Comparison of ENCODE assay signal across 11 cellular contexts in the genomic region with DNA sequence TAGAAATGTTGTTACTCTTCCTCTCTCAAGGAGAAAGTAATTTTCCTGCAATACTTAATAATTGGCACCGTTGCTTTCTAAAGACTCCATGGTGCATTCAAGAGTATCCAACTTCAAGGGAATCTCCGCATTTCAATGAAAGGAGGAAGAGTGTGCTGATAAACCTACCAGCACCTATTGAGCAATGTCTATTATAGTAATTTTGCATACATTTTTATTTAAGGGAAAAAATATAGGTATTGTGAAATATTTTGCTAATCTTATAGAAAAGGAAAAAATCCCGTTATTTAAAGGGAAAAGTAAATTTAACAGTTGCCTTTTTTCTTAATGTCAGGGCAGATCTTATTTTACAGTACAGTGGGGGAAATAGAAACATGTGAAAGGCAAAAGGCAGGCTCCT. TPM values are rescaled to one million over a fixed set of nuclear protein-coding genes. Genes with fewer than 3 reads are reported as not detected.
DNase-seq lines count a peak whose midpoint lies in the region; ATAC-seq and TF ChIP-seq lines count a peak whose summit lies in the region.
"Had no signal": no experiment of that assay in that cellular context is flagged by ENCODE, and none has a peak within 500 bp of the region (broad histone marks: within the 10 kb centered on the region; RNA-seq: fewer than 3 reads in every experiment).

No MANE protein-coding gene starts in this region.

- WGBS in SK-N-SH (ENCODE audit: low lambda C conversion rate): 54% methylated on average over 3 of the region's 3 CpGs

- no peak for TF ChIP-seq EP300 in SK-N-SH (IDR thresholded peaks at IDR 0.05; ENCODE audit: borderline replicate concordance in 1 of 2, low read depth in 1 of 2, low read length in 1 of 2)

- H3K4me3 Mint-ChIP-seq in activated naive CD4-positive, alpha-beta T cell treated with anti-CD3 and anti-CD28 coated beads for 36 hours: peak overlapping the region; percentile 94
- H3K4me3 Mint-ChIP-seq in activated T-helper 17 cell treated with anti-CD3 and anti-CD28 coated beads, Interleukin-2, amount 50 U/mL, for 72 hours: peak overlapping the region; percentile 97

- TF ChIP-seq RAD21 in SK-N-SH (IDR thresholded peaks at IDR 0.05; ENCODE audit: low read length): no peak

- H3K4me1 Mint-ChIP-seq in activated naive CD4-positive, alpha-beta T cell treated with anti-CD3 and anti-CD28 coated beads for 36 hours (ENCODE audit: low read depth): peaks cover 21% of the 10 kb centered on the region
- peaks cover 15% of the 10 kb centered on the region for H3K4me1 Mint-ChIP-seq in activated T-helper 17 cell treated with anti-CD3 and anti-CD28 coated beads, Interleukin-2, amount 50 U/mL, for 72 hours

- no peaks in the 10 kb centered on the region for H3K79me2 ChIP-seq in SK-N-SH (ENCODE audit: insufficient read depth)
- H3K79me2 ChIP-seq: parathyroid adenoma had no signal

- H3K27ac ChIP-seq in lower lobe of right lung (peak overlapping the region; percentile 88), uterus (peak overlapping the region; percentile 86 to 90), SK-N-SH (ENCODE audit: low read depth in 2 of 2, low read length in 1 of 2) (no peak overlapping the region)

- H3K4me3 ChIP-seq in lower lobe of right lung: no peak overlapping the region
- no peak overlapping the region for H3K4me3 ChIP-seq in uterus
- no peak overlapping the region for H3K4me3 ChIP-seq in SK-N-SH (ENCODE audit: low read depth in 2 of 2, low read length in 1 of 2)

- no peak for DNase-seq in activated naive CD4-positive, alpha-beta T cell treated with anti-CD3 and anti-CD28 coated beads for 36 hours
- no peak for DNase-seq in activated naive CD4-positive, alpha-beta T cell (lab: John Stamatoyannopoulos, UW)
- DNase-seq in lower lobe of right lung (no peak), uterus (no peak), sciatic nerve (ENCODE audit: low spot score) (no peak), SK-N-SH (no peak)
- DNase-seq: NCI-H748 treated with DMSO at 0.1 percent for 48 hours had no signal

- H3K36me3 Mint-ChIP-seq in activated naive CD4-positive, alpha-beta T cell treated with anti-CD3 and anti-CD28 coated beads for 36 hours (ENCODE audit: low read depth): peaks cover 10% of the 10 kb centered on the region
- peaks cover 94% of the 10 kb centered on the region for H3K36me3 Mint-ChIP-seq in activated T-helper 17 cell treated with anti-CD3 and anti-CD28 coated beads, Interleukin-2, amount 50 U/mL, for 72 hours (ENCODE audit: low read depth)

- H3K9me3 Mint-ChIP-seq in activated naive CD4-positive, alpha-beta T cell treated with anti-CD3 and anti-CD28 coated beads for 36 hours: no peaks in the 10 kb centered on the region
- H3K9me3 Mint-ChIP-seq in activated T-helper 17 cell treated with anti-CD3 and anti-CD28 coated beads, Interleukin-2, amount 50 U/mL, for 72 hours: no peaks in the 10 kb centered on the region

- CTCF ChIA-PET in activated naive CD4-positive, alpha-beta T cell treated with anti-CD3 and anti-CD28 coated beads for 36 hours (lab: Charles Lee): interaction anchor here (1.0 kb wide), 1 partner anchor 11 kb away, joined by 5 read pairs; no protein-coding TSS in a partner anchor
- CTCF ChIA-PET in SK-N-SH (lab: Yijun Ruan, JAX): interaction anchor here (2.0 kb wide), 1 partner anchor 10 kb away, joined by 6 read pairs; no protein-coding TSS in a partner anchor

- no peaks in the 10 kb centered on the region for H3K9me2 ChIP-seq in SK-N-SH

- H3K9me3 ChIP-seq in lower lobe of right lung (no peaks in the 10 kb centered on the region), uterus (no peaks in the 10 kb centered on the region), SK-N-SH (no peaks in the 10 kb centered on the region)
- H3K9me3 ChIP-seq: HAP-1 had no signal

- no peak for TF ChIP-seq CTCF in lower lobe of right lung (IDR thresholded peaks at IDR 0.05)
- no peak for TF ChIP-seq CTCF in uterus (IDR thresholded peaks at IDR 0.05)
- no peak for TF ChIP-seq CTCF in SK-N-SH (IDR thresholded peaks at IDR 0.05)

- peaks cover 9% of the 10 kb centered on the region for H3F3A ChIP-seq in SK-N-SH (replicated peaks; ENCODE audit: insufficient read depth)

- H3K27ac Mint-ChIP-seq in activated naive CD4-positive, alpha-beta T cell treated with anti-CD3 and anti-CD28 coated beads for 36 hours: peak overlapping the region; percentile 90
- peak overlapping the region; percentile 96 for H3K27ac Mint-ChIP-seq in activated T-helper 17 cell treated with anti-CD3 and anti-CD28 coated beads, Interleukin-2, amount 50 U/mL, for 72 hours

- no peak for ATAC-seq in activated T-helper 17 cell treated with anti-CD3 and anti-CD28 coated beads, Interleukin-2, amount 50 U/mL, for 72 hours (replicated peaks)
- ATAC-seq in lower lobe of right lung (no peak), sciatic nerve (no peak), HG02885 (IDR thresholded peaks at IDR 0.05; ENCODE audit: poor library complexity, unreplicated experiment) (no peak)

- intact Hi-C loops in activated naive CD4-positive, alpha-beta T cell treated with anti-CD3 and anti-CD28 coated beads for 36 hours (cut with micrococcal nuclease): loop anchor here (5.0 kb wide), 1 partner anchor 213 kb away; a partner anchor contains a TSS
- intact Hi-C loops in lower lobe of right lung (cut with DNase I): no loop called here
- intact Hi-C loops in uterus (cut with DNase I; ENCODE audit: low total_unique reads): no loop called here
- intact Hi-C loops in sciatic nerve (cut with DNase I): no loop called here

- TF ChIP-seq POLR2A in uterus (IDR thresholded peaks at IDR 0.05): no peak

- H2AFZ ChIP-seq in SK-N-SH (ENCODE audit: low read depth): no peak overlapping the region

- H3K4me2 ChIP-seq in SK-N-SH: no peak overlapping the region

- H4K20me1 ChIP-seq in SK-N-SH (ENCODE audit: insufficient read depth): no peaks in the 10 kb centered on the region

- no peaks in the 10 kb centered on the region for H3K27me3 Mint-ChIP-seq in activated naive CD4-positive, alpha-beta T cell treated with anti-CD3 and anti-CD28 coated beads for 36 hours (ENCODE audit: low read depth)
- no peaks in the 10 kb centered on the region for H3K27me3 Mint-ChIP-seq in activated T-helper 17 cell treated with anti-CD3 and anti-CD28 coated beads, Interleukin-2, amount 50 U/mL, for 72 hours

- H3K36me3 ChIP-seq in lower lobe of right lung: peaks cover 58% of the 10 kb centered on the region
- H3K36me3 ChIP-seq in uterus: no peaks in the 10 kb centered on the region
- peaks cover 23 to 37% of the 10 kb centered on the region in 2 experiments for H3K36me3 ChIP-seq in SK-N-SH (replicated peaks in 1 of 2; ENCODE audit: control insufficient read depth in 1 of 2, insufficient read depth in 2 of 2, low read length in 1 of 2)
- H3K36me3 ChIP-seq: HAP-1 had no signal

- H3K9ac ChIP-seq in SK-N-SH: no peak overlapping the region
- H3K9ac ChIP-seq: parathyroid adenoma had no signal

- POLR2A ChIA-PET in SK-N-SH (lab: Yijun Ruan, JAX): no interaction called here

- peaks cover 25% of the 10 kb centered on the region for H3K4me1 ChIP-seq in lower lobe of right lung
- H3K4me1 ChIP-seq in uterus: no peaks in the 10 kb centered on the region
- no peaks in the 10 kb centered on the region for H3K4me1 ChIP-seq in SK-N-SH (ENCODE audit: control insufficient read depth in 1 of 2, insufficient read depth in 2 of 2, low read depth in 1 of 2, low read length in 1 of 2)
- H3K4me1 ChIP-seq: parathyroid adenoma had no signal

- H3K27me3 ChIP-seq in lower lobe of right lung (ENCODE audit: low read depth): no peaks in the 10 kb centered on the region
- no peaks in the 10 kb centered on the region for H3K27me3 ChIP-seq in uterus
- no peaks in the 10 kb centered on the region for H3K27me3 ChIP-seq in SK-N-SH (ENCODE audit: insufficient read depth)

TF ChIP-seq in SK-N-SH, 30 proteins besides CTCF, POLR2A, EP300 and RAD21 (continues in another document):
- TF ChIP-seq TEAD4 (IDR thresholded peaks at IDR 0.05; ENCODE audit: borderline replicate concordance, insufficient read depth) (no peak), JUND (IDR thresholded peaks at IDR 0.05) (no peak), TAF1 (IDR thresholded peaks at IDR 0.05; ENCODE audit: borderline replicate concordance, low read depth, low read length) (no peak)

RNA-seq across cellular contexts. Expression of a gene that starts 1.1 kb away (rescaled TPM):
- total RNA-seq in activated naive CD4-positive, alpha-beta T cell treated with anti-CD3 and anti-CD28 coated beads for 36 hours: 1 to 10 TPM; 5.8 to 7.1 TPM
- 10 to 100 TPM in 1 of 2 donors, 1 to 10 TPM in 1; 9.5 to 28.4 TPM for total RNA-seq in activated T-helper 17 cell treated with anti-CD3 and anti-CD28 coated beads, Interleukin-2, amount 50 U/mL, for 72 hours
- 17.9 TPM for total RNA-seq in lower lobe of right lung
- total RNA-seq in uterus: 10 to 100 TPM in 2 of 4 donors, 1 to 10 TPM in 2; 2.3 to 20.7 (median 11.9) TPM
- 25.5 TPM for total RNA-seq in sciatic nerve
- polyA plus RNA-seq in SK-N-SH (2012; rRNA removed): 0.03 and 0.12 TPM in 2 replicates
- polyA plus RNA-seq in SK-N-SH (2012; cell fraction: cytosol; rRNA removed): 0.01 TPM in 1 of 2 replicates, not detected in the other
- polyA plus RNA-seq in SK-N-SH (2012; cell fraction: nucleus; rRNA removed): 0.32 and 0.42 TPM in 2 replicates

RNA-seq across cellular contexts. Expression of a gene that starts 17.8 kb away (rescaled TPM):
- not detected for total RNA-seq in activated naive CD4-positive, alpha-beta T cell treated with anti-CD3 and anti-CD28 coated beads for 36 hours
- total RNA-seq in activated T-helper 17 cell treated with anti-CD3 and anti-CD28 coated beads, Interleukin-2, amount 50 U/mL, for 72 hours: 1 to 10 TPM in 1 of 2 donors, not detected in 1; 1.1 TPM
- total RNA-seq in lower lobe of right lung (not detected), uterus (not detected), sciatic nerve (0.62 TPM)
- polyA plus RNA-seq in SK-N-SH (2012; rRNA removed): not detected in 2 replicates
- 0.07 TPM in 1 of 2 replicates, not detected in the other for polyA plus RNA-seq in SK-N-SH (2012; cell fraction: cytosol; rRNA removed)
- 0.14 and 0.15 TPM in 2 replicates for polyA plus RNA-seq in SK-N-SH (2012; cell fraction: nucleus; rRNA removed)

RNA-seq across cellular contexts. Expression of a gene that starts 23.2 kb away (rescaled TPM):
- total RNA-seq in activated naive CD4-positive, alpha-beta T cell treated with anti-CD3 and anti-CD28 coated beads for 36 hours: 1,000 to 10,000 TPM; 6,253 to 7,820 TPM
- total RNA-seq in activated T-helper 17 cell treated with anti-CD3 and anti-CD28 coated beads, Interleukin-2, amount 50 U/mL, for 72 hours: 1,000 to 10,000 TPM; 5,691 to 6,034 TPM
- total RNA-seq in lower lobe of right lung (8,279 TPM), uterus (1,000 to 10,000 TPM in 1 of 4 donors, not detected in 3; 2,193 TPM), sciatic nerve (9,260 TPM)
- not detected in 2 replicates for polyA plus RNA-seq in SK-N-SH (2012; rRNA removed)
- not detected in 2 replicates for polyA plus RNA-seq in SK-N-SH (2012; cell fraction: cytosol; rRNA removed)
- polyA plus RNA-seq in SK-N-SH (2012; cell fraction: nucleus; rRNA removed): not detected in 2 replicates

RNA-seq across cellular contexts. Expression of a gene that starts 39.6 kb away (rescaled TPM):
- 10 to 100 TPM; 62.1 to 66.8 TPM for total RNA-seq in activated naive CD4-positive, alpha-beta T cell treated with anti-CD3 and anti-CD28 coated beads for 36 hours
- 10 to 100 TPM; 47.2 to 83.1 TPM for total RNA-seq in activated T-helper 17 cell treated with anti-CD3 and anti-CD28 coated beads, Interleukin-2, amount 50 U/mL, for 72 hours
- total RNA-seq in lower lobe of right lung (93.3 TPM), uterus (100 to 1,000 TPM in 1 of 4 donors, 10 to 100 TPM in 3; 30.0 to 126 (median 67.2) TPM), sciatic nerve (86.1 TPM)
- polyA plus RNA-seq in SK-N-SH (2012; rRNA removed): 41.4 and 62.5 TPM in 2 replicates
- 45.4 and 53.2 TPM in 2 replicates for polyA plus RNA-seq in SK-N-SH (2012; cell fraction: cytosol; rRNA removed)
- polyA plus RNA-seq in SK-N-SH (2012; cell fraction: nucleus; rRNA removed): 21.3 and 40.4 TPM in 2 replicates

Comparison
In these comparisons a context has a peak if more than half of its experiments do, and no peak if none do; other contexts are left out.
1. H3K27ac ChIP-seq: peak in lower lobe of right lung (single experiment) and uterus (2 of 2); none in SK-N-SH (0 of 2).